8 cellular contexts compared by ENCODE assay signal in the genomic region with DNA sequence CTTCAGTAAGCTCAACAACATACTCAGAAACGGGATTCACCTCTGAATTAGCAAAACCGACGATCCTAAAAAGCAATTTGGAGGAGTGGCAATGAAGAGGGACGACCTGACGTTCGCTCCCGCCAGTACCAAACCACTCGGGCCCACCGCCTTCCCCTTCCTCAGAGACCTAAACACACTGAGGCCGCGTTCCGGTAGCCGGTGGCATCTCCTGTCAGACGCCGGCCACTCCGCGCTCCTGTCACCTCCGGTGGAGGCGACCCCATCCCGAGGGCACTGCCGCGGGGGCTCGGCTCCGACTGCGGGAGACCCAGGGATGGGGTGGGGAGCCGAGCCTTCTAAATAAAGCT. TPM values are rescaled to one million over a fixed set of nuclear protein-coding genes. Genes with fewer than 3 reads are reported as not detected.
A peak's percentile ranks its signal among the peaks of the same experiment; 100 is the strongest.
DNase-seq lines count a peak whose midpoint lies in the region; ATAC-seq, FAIRE-seq and TF ChIP-seq lines count a peak whose summit lies in the region.

No MANE protein-coding gene starts in this region.

- in situ Hi-C loops in Panc1 (cut with HindIII; ENCODE audit: low pct_unique_long_range_greater_than_20kb, low sequenced_read_pairs) = no loop called here

- no peaks in the 10 kb centered on the region for H3K27me3 ChIP-seq in Panc1 (ENCODE audit: control insufficient read depth, insufficient read depth, low read length)

- peaks cover 16% of the 10 kb centered on the region for H3K36me3 Mint-ChIP-seq in MCF 10A (ENCODE audit: insufficient read depth, unreplicated experiment)
- H3K36me3 Mint-ChIP-seq in stimulated activated memory B cell treated with anti-CD40 and anti-IgM and Interleukin-4, amounts not matched to agents 10 μg/mL and 1 μg/mL and 100 μg/mL, for 72 hours = peaks cover 5% of the 10 kb centered on the region

- POLR2A ChIA-PET in Panc1 (lab: Charles Lee) = interaction anchor here (0.6 kb wide), 1 partner anchor 309 kb away, joined by 3 read pairs; no protein-coding TSS in a partner anchor
- POLR2A ChIA-PET in MCF 10A (lab: Yijun Ruan, JAX) = interaction anchor here (0.6 to 4.7 kb wide), 11 partner anchors 10 to 929 kb away, joined by 3 to 68 read pairs (median 4); partner anchors contain the start of genes HSPA5 and RABEPK

- ATAC-seq in HG02678 (IDR thresholded peaks at IDR 0.05; ENCODE audit: unreplicated experiment) (peak; percentile 7), Panc1 (peak; percentile 4; the same call in 1 of the 2 replicates), left lobe of liver (peak; percentile 21)
- peak; percentile 50 for ATAC-seq in stimulated activated memory B cell treated with anti-CD40 and anti-IgM and Interleukin-4, amounts not matched to agents 10 μg/mL and 1 μg/mL and 100 μg/mL, for 72 hours

- H3K4me3 ChIP-seq in Panc1 (ENCODE audit: low read depth in 2 of 2, low read length in 2 of 2) = peak overlapping the region; percentile 89 to 93

- intact Hi-C loops in Panc1 (cut with micrococcal nuclease; ENCODE audit: unreplicated experiment) (no loop called here), MCF 10A (cut with micrococcal nuclease) (no loop called here)

- peak overlapping the region; percentile 83 for H3K27ac Mint-ChIP-seq in MCF 10A (ENCODE audit: low read depth, unreplicated experiment)
- H3K27ac Mint-ChIP-seq in stimulated activated memory B cell treated with anti-CD40 and anti-IgM and Interleukin-4, amounts not matched to agents 10 μg/mL and 1 μg/mL and 100 μg/mL, for 72 hours = peak overlapping the region; percentile 93

- peaks cover 4% of the 10 kb centered on the region; the same call in 1 of the 2 replicates for H3K36me3 ChIP-seq in Panc1 (ENCODE audit: control insufficient read depth, insufficient read depth, low read length)

- DNase-seq in GM12892 (ENCODE audit: insufficient read length) (peak; percentile 32), Panc1 (ENCODE audit: low read depth, low spot score) (no peak), MCF 10A (ENCODE audit: unreplicated experiment) (peak; percentile 4), left lobe of liver (ENCODE audit: low spot score) (no peak), ecto neural progenitor cell (ENCODE audit: low spot score) (no peak), NCI-H446 treated with DMSO at 0.1 percent for 48 hours (lab: John Stamatoyannopoulos, UW) (no peak)

- H3K4me1 ChIP-seq in Panc1 (ENCODE audit: control insufficient read depth, insufficient read depth, low read length) = no peaks in the 10 kb centered on the region

- peak overlapping the region; percentile 90 for H3K4me3 Mint-ChIP-seq in MCF 10A (ENCODE audit: unreplicated experiment)
- H3K4me3 Mint-ChIP-seq in stimulated activated memory B cell treated with anti-CD40 and anti-IgM and Interleukin-4, amounts not matched to agents 10 μg/mL and 1 μg/mL and 100 μg/mL, for 72 hours = peak overlapping the region; percentile 97

- TF ChIP-seq CTCF in Panc1 (IDR thresholded peaks at IDR 0.05) (no peak), MCF 10A (IDR thresholded peaks at IDR 0.05; ENCODE audit: unreplicated experiment) (no peak)

- no peaks in the 10 kb centered on the region for H3K9me3 Mint-ChIP-seq in MCF 10A (ENCODE audit: unreplicated experiment)
- H3K9me3 Mint-ChIP-seq in stimulated activated memory B cell treated with anti-CD40 and anti-IgM and Interleukin-4, amounts not matched to agents 10 μg/mL and 1 μg/mL and 100 μg/mL, for 72 hours = no peaks in the 10 kb centered on the region

- no peak for TF ChIP-seq POLR2A in GM12892 (IDR thresholded peaks at IDR 0.05; ENCODE audit: low read depth, low read length)

- BruUV-seq in Panc1 (replicated peaks; lab: Mats Ljungman, UMichigan) (TSS peak; percentile 92), MCF 10A (replicated peaks; lab: Mats Ljungman, UMichigan) (TSS peak; percentile 68)

- FAIRE-seq in GM12892 (lab: Jason Lieb, UNC) = no peak

- H3K27me3 Mint-ChIP-seq in MCF 10A (ENCODE audit: insufficient read depth, unreplicated experiment) = no peaks in the 10 kb centered on the region
- H3K27me3 Mint-ChIP-seq in stimulated activated memory B cell treated with anti-CD40 and anti-IgM and Interleukin-4, amounts not matched to agents 10 μg/mL and 1 μg/mL and 100 μg/mL, for 72 hours = no peaks in the 10 kb centered on the region

- H3K4me1 Mint-ChIP-seq in MCF 10A (ENCODE audit: insufficient read depth, unreplicated experiment) = no peaks in the 10 kb centered on the region
- H3K4me1 Mint-ChIP-seq in stimulated activated memory B cell treated with anti-CD40 and anti-IgM and Interleukin-4, amounts not matched to agents 10 μg/mL and 1 μg/mL and 100 μg/mL, for 72 hours = peaks cover 32% of the 10 kb centered on the region

- CTCF ChIA-PET in Panc1 (lab: Charles Lee) (no interaction called here), MCF 10A (lab: Yijun Ruan, JAX) (interaction anchor here (0.8 to 1.1 kb wide), 2 partner anchors 12 to 13 kb away, joined by 3 to 5 read pairs; no protein-coding TSS in a partner anchor)

- H3K9me3 ChIP-seq in Panc1 (ENCODE audit: control insufficient read depth, insufficient read depth, low read depth, low read length) = no peaks in the 10 kb centered on the region

- peak overlapping the region; percentile 76; the same call in 1 of the 2 replicates for H3K27ac ChIP-seq in Panc1 (ENCODE audit: low read length)

RNA-seq across cellular contexts. Expression of gene PPP6C, which starts 0.6 kb away (rescaled TPM):
- 28.1 TPM for polyA plus RNA-seq in GM12892 (2012; ENCODE audit: missing spikeins)
- total RNA-seq in Panc1 (2021; ENCODE audit: unreplicated experiment) (27.3 TPM), MCF 10A (2022) (40.7 and 41.7 TPM in 2 replicates), left lobe of liver (17.0 TPM)
- polyA plus RNA-seq in Panc1 (2012; ENCODE audit: insufficient read length) = 19.0 TPM

RNA-seq across cellular contexts. Expression of gene RABEPK, which starts 11.4 kb away (rescaled TPM):
- 45.6 TPM for polyA plus RNA-seq in GM12892 (2012; ENCODE audit: missing spikeins)
- 33.9 TPM for total RNA-seq in Panc1 (2021; ENCODE audit: unreplicated experiment)
- polyA plus RNA-seq in Panc1 (2012; ENCODE audit: insufficient read length) = 32.0 TPM
- 21.5 and 37.2 TPM in 2 replicates for total RNA-seq in MCF 10A (2022)
- 22.9 TPM for total RNA-seq in left lobe of liver

RNA-seq across cellular contexts. Expression of gene SCAI, which starts 45.7 kb away (rescaled TPM):
- polyA plus RNA-seq in GM12892 (2012; ENCODE audit: missing spikeins) = 5.2 TPM
- total RNA-seq in Panc1 (2021; ENCODE audit: unreplicated experiment) (4.7 TPM), MCF 10A (2022) (3.7 and 5.4 TPM in 2 replicates), left lobe of liver (2.6 TPM)
- 0.46 TPM for polyA plus RNA-seq in Panc1 (2012; ENCODE audit: insufficient read length)

RNA-seq across cellular contexts. Expression of gene HSPA5, which starts 52.2 kb away (rescaled TPM):
- polyA plus RNA-seq in GM12892 (2012; ENCODE audit: missing spikeins) = 108 TPM
- total RNA-seq in Panc1 (2021; ENCODE audit: unreplicated experiment) (281 TPM), MCF 10A (2022) (1,165 and 1,788 TPM in 2 replicates), left lobe of liver (251 TPM)
- polyA plus RNA-seq in Panc1 (2012; ENCODE audit: insufficient read length) = 225 TPM

Comparison
In these comparisons a context has a peak if more than half of its experiments do, and no peak if none do; other contexts are left out.
1. DNase-seq: peak in GM12892 (single experiment) and MCF 10A (single experiment); none in Panc1 (single experiment), left lobe of liver (single experiment), ecto neural progenitor cell (single experiment) and NCI-H446 treated with DMSO at 0.1 percent for 48 hours (single experiment).
2. Peak in every context shown above with its lines, with median percentiles within 50 percentile points of each other: ATAC-seq.